In the genomic region with DNA sequence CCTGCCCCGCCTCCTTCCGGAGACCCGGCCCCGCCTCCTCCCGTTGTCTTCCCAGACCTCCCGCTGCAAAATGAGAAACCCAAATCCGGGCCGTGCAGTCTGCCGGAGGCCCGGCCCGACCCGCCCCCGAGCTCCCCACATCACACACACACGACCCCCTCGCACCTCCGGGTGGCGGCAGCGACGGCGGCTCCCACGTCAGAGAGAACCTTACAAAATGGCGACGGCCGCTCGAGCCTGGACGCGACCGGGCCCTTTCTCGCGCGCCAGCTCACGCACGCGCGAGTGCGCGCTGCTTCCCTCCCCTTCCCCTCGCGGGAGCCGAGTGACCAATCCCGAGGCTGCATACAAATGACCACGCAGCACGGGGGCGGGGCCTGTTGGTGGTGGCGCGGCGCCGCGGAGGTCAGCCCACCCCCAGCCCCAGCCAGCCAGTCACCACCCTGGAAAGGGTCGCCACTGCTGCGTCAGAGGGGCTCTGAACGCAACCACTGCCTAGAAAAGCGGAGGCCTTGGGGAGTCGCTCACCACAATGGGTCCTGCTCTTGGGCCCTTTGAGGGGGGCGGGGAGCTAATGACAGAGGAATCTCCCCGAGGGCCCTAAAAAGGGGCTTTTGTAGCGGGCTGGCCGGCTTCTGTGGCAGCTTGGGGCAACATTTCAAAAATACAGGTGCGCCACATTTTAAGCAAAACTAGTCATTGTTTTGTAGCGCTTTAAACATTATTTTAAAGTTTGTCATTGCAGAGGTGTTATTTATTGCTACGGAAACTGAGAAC, we compare ENCODE assay signal across 8 cellular contexts. TPM values are rescaled to one million over a fixed set of nuclear protein-coding genes. Genes with fewer than 3 reads are reported as not detected.
DNase-seq lines count a peak whose midpoint lies in the region; ATAC-seq, FAIRE-seq and TF ChIP-seq lines count a peak whose summit lies in the region.

A gene with protein sequence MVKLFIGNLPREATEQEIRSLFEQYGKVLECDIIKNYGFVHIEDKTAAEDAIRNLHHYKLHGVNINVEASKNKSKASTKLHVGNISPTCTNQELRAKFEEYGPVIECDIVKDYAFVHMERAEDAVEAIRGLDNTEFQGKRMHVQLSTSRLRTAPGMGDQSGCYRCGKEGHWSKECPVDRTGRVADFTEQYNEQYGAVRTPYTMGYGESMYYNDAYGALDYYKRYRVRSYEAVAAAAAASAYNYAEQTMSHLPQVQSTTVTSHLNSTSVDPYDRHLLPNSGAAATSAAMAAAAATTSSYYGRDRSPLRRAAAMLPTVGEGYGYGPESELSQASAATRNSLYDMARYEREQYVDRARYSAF (minus strand): TSS at position 289 of the 777 bp plus-strand sequence. CDS start 808 bp downstream, outside the sequence.

- no peak for TF ChIP-seq RAD21 in HepG2 (CRISPR knock-in tag; IDR thresholded peaks at IDR 0.05)

- ATAC-seq in CD4-positive, CD25-positive, alpha-beta regulatory T cell (ENCODE audit: low read depth in 2 of 2): peak; percentile 87 to 89
- ATAC-seq in GM19452 (IDR thresholded peaks at IDR 0.05; ENCODE audit: unreplicated experiment) (peak; percentile 88), HG03575 (IDR thresholded peaks at IDR 0.05; ENCODE audit: extremely low read depth, insufficient number of reproducible peaks, low FRiP score, unreplicated experiment) (peak; percentile 53), HepG2 (peak; percentile 96)

- H2AFZ ChIP-seq in HepG2 (ENCODE audit: low read length): peak within 1 kb of the TSS; percentile 55

- DNase-seq in CD4-positive, CD25-positive, alpha-beta regulatory T cell: peak; percentile 94 to 97 (median 96)
- peak; percentile 97 for DNase-seq in NCI-H82 (lab: John Stamatoyannopoulos, UW)
- peak; percentile 89 to 90 for DNase-seq in activated CD4-positive, alpha-beta T cell treated with anti-CD3 and anti-CD28 coated beads, Interleukin-2, amount 50 U/mL, for 4 hours
- peak; percentile 98 for DNase-seq in dermis blood vessel endothelial cell
- DNase-seq in HepG2 (ENCODE audit: low spot score): peak; percentile 93
- DNase-seq in stimulated activated CD4-positive, alpha-beta T cell treated with anti-CD3 and anti-CD28 coated beads, Interleukin-2, amount 100 ng/mL, for 48 hours: peak; percentile 95 to 96

- peak; percentile 80 to 95 for TF ChIP-seq POLR2A in HepG2 (IDR thresholded peaks at IDR 0.05; ENCODE audit: insufficient read depth in 1 of 2, low read depth in 2 of 2, low read length in 2 of 2)

- H3K27ac Mint-ChIP-seq in CD4-positive, CD25-positive, alpha-beta regulatory T cell: peak within 1 kb of the TSS; percentile 99

- no peaks in the 10 kb centered on the region for H3K27me3 Mint-ChIP-seq in CD4-positive, CD25-positive, alpha-beta regulatory T cell

- peak within 1 kb of the TSS; percentile 98 for H3K27ac ChIP-seq in CD4-positive, CD25-positive, alpha-beta regulatory T cell (ENCODE audit: insufficient read depth, low read length, poor library complexity, severe bottlenecking)
- peak within 1 kb of the TSS; percentile 87 for H3K27ac ChIP-seq in HepG2 (ENCODE audit: extremely low read length, insufficient read depth, low read length)

- no peaks in the 10 kb centered on the region for H3K36me3 Mint-ChIP-seq in CD4-positive, CD25-positive, alpha-beta regulatory T cell

- peaks cover 36% of the 10 kb centered on the region for H3K79me2 ChIP-seq in HepG2 (ENCODE audit: insufficient read depth, low read length)

- peak within 1 kb of the TSS; percentile 100 for H3K4me2 ChIP-seq in HepG2 (ENCODE audit: low read depth, low read length)

- CTCF ChIA-PET in HepG2 (lab: Yijun Ruan, JAX; ENCODE audit: low intra/inter-chr PET ratio, low total read pairs): interaction anchor here (1.2 to 3.0 kb wide), 4 partner anchors 98 to 269 kb away, joined by 3 to 34 read pairs (median 16); a partner anchor contains a TSS

- H3K36me3 ChIP-seq in CD4-positive, CD25-positive, alpha-beta regulatory T cell (ENCODE audit: control insufficient read depth, insufficient read depth, low read length): no peaks in the 10 kb centered on the region
- H3K36me3 ChIP-seq in HepG2 (replicated peaks in 1 of 2; ENCODE audit: control insufficient read depth in 1 of 2, insufficient read depth in 2 of 2, low read length in 2 of 2): peaks cover 1 to 4% of the 10 kb centered on the region in 2 experiments; a peak in 1 of 5 replicates

- intact Hi-C loops in HepG2 (cut with micrococcal nuclease; ENCODE audit: unreplicated experiment): loop anchor here (1.0 to 5.0 kb wide), 4 partner anchors 85 to 277 kb away; a partner anchor contains a TSS

- peaks cover 25 to 48% (median 31%) of the 10 kb centered on the region in 4 donors for H3K4me1 Mint-ChIP-seq in CD4-positive, CD25-positive, alpha-beta regulatory T cell

- peak; percentile 81 for FAIRE-seq in HepG2 (lab: Jason Lieb, UNC)

- no peak for TF ChIP-seq CTCF in HepG2 (CRISPR knock-in tag; IDR thresholded peaks at IDR 0.05)

- peaks cover 35% of the 10 kb centered on the region for H3K4me1 ChIP-seq in CD4-positive, CD25-positive, alpha-beta regulatory T cell (ENCODE audit: control insufficient read depth, insufficient read depth, low read length, poor library complexity, severe bottlenecking)
- peaks cover 40% of the 10 kb centered on the region for H3K4me1 ChIP-seq in HepG2 (ENCODE audit: insufficient read depth, low read length)

- H3K9ac ChIP-seq in HepG2 (ENCODE audit: insufficient read depth, low read depth, low read length): peak within 1 kb of the TSS; percentile 81

- in situ Hi-C loops in HepG2 (cut with HindIII; ENCODE audit: extremely low pct_ligation_motif_present, low pct_unique_long_range_greater_than_20kb): no loop called here

- BruUV-seq in HepG2 (replicated peaks; lab: Mats Ljungman, UMichigan): no TSS peak

- TF ChIP-seq EP300 in HepG2 (IDR thresholded peaks at IDR 0.05; ENCODE audit: low read depth in 2 of 2, low read length in 2 of 2) (0 out of 4 replicates have a peak, but pooled peaks of 1 of the 2 experiments have one; percentile 7), HepG2 (CRISPR knock-in tag; IDR thresholded peaks at IDR 0.05; ENCODE audit: borderline replicate concordance) (no peak; the same call in 1 of the 2 replicates)

- H4K20me1 ChIP-seq in HepG2 (ENCODE audit: insufficient read depth, low read length): peaks cover 2% of the 10 kb centered on the region; the same call in 1 of the 2 replicates

- H3K9me3 ChIP-seq in CD4-positive, CD25-positive, alpha-beta regulatory T cell (ENCODE audit: control insufficient read depth in 2 of 2, low read length in 2 of 2): no peaks in the 10 kb centered on the region
- H3K9me3 ChIP-seq in HepG2 (ENCODE audit: low read length): no peaks in the 10 kb centered on the region

- peak within 1 kb of the TSS; percentile 93 for H3K4me3 ChIP-seq in CD4-positive, CD25-positive, alpha-beta regulatory T cell (ENCODE audit: low read depth, low read length)
- H3K4me3 ChIP-seq in HepG2 (replicated peaks in 1 of 3; ENCODE audit: insufficient read depth in 1 of 3, low read depth in 2 of 3, low read length in 3 of 3): peak within 1 kb of the TSS; percentile 60 to 83 (median 82)

- no peaks in the 10 kb centered on the region for H3K27me3 ChIP-seq in CD4-positive, CD25-positive, alpha-beta regulatory T cell (ENCODE audit: control insufficient read depth, insufficient read depth, low read length)
- no peaks in the 10 kb centered on the region; a peak in 1 of 5 replicates for H3K27me3 ChIP-seq in HepG2 (ENCODE audit: control insufficient read depth in 1 of 2, insufficient read depth in 2 of 2, low read length in 2 of 2)

- POLR2A ChIA-PET in HepG2 (lab: Yijun Ruan, JAX): interaction anchor here (0.7 to 3.1 kb wide), 30 partner anchors 11 to 408 kb away, joined by 3 to 52 read pairs (median 7); a partner anchor contains a TSS

- under 1% methylated on average over 31 of the region's 61 CpGs for WGBS in HepG2 (ENCODE audit: low lambda C conversion rate)

- H3K9me3 Mint-ChIP-seq in CD4-positive, CD25-positive, alpha-beta regulatory T cell: no peaks in the 10 kb centered on the region

- peak within 1 kb of the TSS; percentile 90 to 99 (median 96) for H3K4me3 Mint-ChIP-seq in CD4-positive, CD25-positive, alpha-beta regulatory T cell

TF ChIP-seq in HepG2, 621 proteins besides CTCF, POLR2A, EP300 and RAD21 (continues in another document):
- TF ChIP-seq ZNF510 (CRISPR knock-in tag; IDR thresholded peaks at IDR 0.05; ENCODE audit: low read depth) (no peak), TBX2 (CRISPR knock-in tag; IDR thresholded peaks at IDR 0.05; ENCODE audit: borderline replicate concordance) (peak; percentile 44), RARA (CRISPR knock-in tag; IDR thresholded peaks at IDR 0.05) (no peak)

RNA-seq across cellular contexts. Expression of the gene that starts here (rescaled TPM):
- total RNA-seq in CD4-positive, CD25-positive, alpha-beta regulatory T cell: 10.0 TPM
- 10 to 100 TPM; 12.6 to 17.6 (median 15.3) TPM for polyA plus RNA-seq in CD4-positive, CD25-positive, alpha-beta regulatory T cell
- total RNA-seq in dermis blood vessel endothelial cell (24.2 and 28.4 TPM in 2 replicates), HepG2 (2016; rRNA removed; fragmentation: Illumina TruSeq; extraction: Trizol) (25.6 and 25.8 TPM in 2 replicates)
- total RNA-seq in HepG2 (2016; cell fraction: cytosol; rRNA removed; fragmentation: Illumina TruSeq; extraction: Trizol; ENCODE audit: low read depth): 11.1 and 13.0 TPM in 2 replicates
- 24.9 and 27.1 TPM in 2 replicates for total RNA-seq in HepG2 (2016; cell fraction: insoluble cytoplasmic fraction; rRNA removed; fragmentation: Illumina TruSeq; extraction: Trizol)
- total RNA-seq in HepG2 (2016; cell fraction: membrane; rRNA removed; fragmentation: Illumina TruSeq; extraction: Trizol): 16.5 and 17.7 TPM in 2 replicates
- total RNA-seq in HepG2 (2016; cell fraction: nucleus; rRNA removed; fragmentation: Illumina TruSeq; extraction: Trizol): 21.3 and 26.1 TPM in 2 replicates
- 32.4 and 33.5 TPM in 2 replicates for polyA plus RNA-seq in HepG2 (2011; rRNA removed)
- 19.2 and 24.1 TPM in 2 replicates for polyA plus RNA-seq in HepG2 (2011; cell fraction: cytosol; rRNA removed)
- polyA plus RNA-seq in HepG2 (2011; cell fraction: nucleus; rRNA removed): 51.7 and 54.9 TPM in 2 replicates
- polyA plus RNA-seq in HepG2 (2012): 18.3 and 24.4 TPM in 2 replicates
- polyA plus RNA-seq in HepG2 (2016; cell fraction: cytosol; fragmentation: Illumina TruSeq; extraction: Trizol; ENCODE audit: low read depth): 4.8 and 5.2 TPM in 2 replicates
- polyA plus RNA-seq in HepG2 (2016; cell fraction: insoluble cytoplasmic fraction; fragmentation: Illumina TruSeq; extraction: Trizol; ENCODE audit: low read depth): 28.7 and 29.9 TPM in 2 replicates
- 7.3 and 10.0 TPM in 2 replicates for polyA plus RNA-seq in HepG2 (2016; cell fraction: membrane; fragmentation: Illumina TruSeq; extraction: Trizol; ENCODE audit: low read depth)
- polyA plus RNA-seq in HepG2 (2016; cell fraction: nucleus; fragmentation: Illumina TruSeq; extraction: Trizol; ENCODE audit: insufficient read depth, low read depth): 43.3 and 48.3 TPM in 2 replicates
- polyA minus RNA-seq in HepG2 (2011; rRNA and poly(A)+ RNA removed; ENCODE audit: low replicate concordance): 19.7 and 31.4 TPM in 2 replicates
- 7.9 and 9.7 TPM in 2 replicates for polyA minus RNA-seq in HepG2 (2011; cell fraction: cytosol; rRNA and poly(A)+ RNA removed)
- polyA minus RNA-seq in HepG2 (2011; cell fraction: nucleus; rRNA and poly(A)+ RNA removed): 39.4 and 40.9 TPM in 2 replicates

Comparison
In these comparisons a context has a peak if more than half of its experiments do, and no peak if none do; other contexts are left out.
1. Peak in every context shown above with its lines: DNase-seq, ATAC-seq, H3K4me3 ChIP-seq and H3K27ac ChIP-seq.